Comparison of ENCODE assay signal across 1 cellular context in genomic region chr13:33229446-33230177, GRCh38.
A peak's percentile ranks its signal among the peaks of the same experiment; 100 is the strongest.
TF ChIP-seq lines count a peak whose summit lies in the region.

No MANE protein-coding gene starts in this region.

TF ChIP-seq in HepG2, 621 proteins besides CTCF, POLR2A, EP300 and RAD21 (continued from another document and continues in another):
- TF ChIP-seq, protein P1, sequence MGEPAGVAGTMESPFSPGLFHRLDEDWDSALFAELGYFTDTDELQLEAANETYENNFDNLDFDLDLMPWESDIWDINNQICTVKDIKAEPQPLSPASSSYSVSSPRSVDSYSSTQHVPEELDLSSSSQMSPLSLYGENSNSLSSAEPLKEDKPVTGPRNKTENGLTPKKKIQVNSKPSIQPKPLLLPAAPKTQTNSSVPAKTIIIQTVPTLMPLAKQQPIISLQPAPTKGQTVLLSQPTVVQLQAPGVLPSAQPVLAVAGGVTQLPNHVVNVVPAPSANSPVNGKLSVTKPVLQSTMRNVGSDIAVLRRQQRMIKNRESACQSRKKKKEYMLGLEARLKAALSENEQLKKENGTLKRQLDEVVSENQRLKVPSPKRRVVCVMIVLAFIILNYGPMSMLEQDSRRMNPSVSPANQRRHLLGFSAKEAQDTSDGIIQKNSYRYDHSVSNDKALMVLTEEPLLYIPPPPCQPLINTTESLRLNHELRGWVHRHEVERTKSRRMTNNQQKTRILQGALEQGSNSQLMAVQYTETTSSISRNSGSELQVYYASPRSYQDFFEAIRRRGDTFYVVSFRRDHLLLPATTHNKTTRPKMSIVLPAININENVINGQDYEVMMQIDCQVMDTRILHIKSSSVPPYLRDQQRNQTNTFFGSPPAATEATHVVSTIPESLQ (CRISPR knock-in tag; conservative IDR thresholded peaks at IDR 0.05): no peak
- TF ChIP-seq HOXA9 (CRISPR knock-in tag; IDR thresholded peaks at IDR 0.05; ENCODE audit: borderline replicate concordance) (no peak; the same call in 1 of the 2 replicates), DDIT3 (CRISPR knock-in tag; IDR thresholded peaks at IDR 0.05) (no peak), ZBTB40 (IDR thresholded peaks at IDR 0.05) (no peak), ZBTB40 (CRISPR knock-in tag; IDR thresholded peaks at IDR 0.05) (no peak), NR2C2 (CRISPR knock-in tag; IDR thresholded peaks at IDR 0.05; ENCODE audit: borderline replicate concordance) (no peak; the same call in 1 of the 2 replicates), ZNF543 (CRISPR knock-in tag; IDR thresholded peaks at IDR 0.05) (peak; percentile 65; the same call in 1 of the 2 replicates), HES4 (CRISPR knock-in tag; IDR thresholded peaks at IDR 0.05; ENCODE audit: borderline replicate concordance) (no peak), ZNF737 (CRISPR knock-in tag; IDR thresholded peaks at IDR 0.05; ENCODE audit: borderline replicate concordance) (no peak), AGO2 (optimal IDR thresholded peaks at IDR 0.05; ENCODE audit: low read depth, low read length) (no peak), HOXA7 (CRISPR knock-in tag; IDR thresholded peaks at IDR 0.05) (no peak), ZNF333 (CRISPR knock-in tag; IDR thresholded peaks at IDR 0.05; ENCODE audit: borderline replicate concordance) (no peak), NCOR1 (IDR thresholded peaks at IDR 0.05; ENCODE audit: borderline replicate concordance, low read length) (no peak), KLF13 (CRISPR knock-in tag; IDR thresholded peaks at IDR 0.05) (no peak), ISL2 (CRISPR knock-in tag; IDR thresholded peaks at IDR 0.05) (peak; percentile 84; the same call in 1 of the 2 replicates), FOSL2 (CRISPR knock-in tag; IDR thresholded peaks at IDR 0.05) (peak; percentile 67), RBAK (CRISPR knock-in tag; IDR thresholded peaks at IDR 0.05) (no peak), SETDB1 (CRISPR knock-in tag; IDR thresholded peaks at IDR 0.05; ENCODE audit: borderline replicate concordance) (no peak), IKZF1 (IDR thresholded peaks at IDR 0.05) (no peak), ARNT2 (CRISPR knock-in tag; IDR thresholded peaks at IDR 0.05; ENCODE audit: low read depth) (no peak), ZIK1 (CRISPR knock-in tag; IDR thresholded peaks at IDR 0.05; ENCODE audit: borderline replicate concordance, low read depth) (no peak), ZNF441 (CRISPR knock-in tag; IDR thresholded peaks at IDR 0.05; ENCODE audit: borderline replicate concordance) (no peak), TEAD2 (CRISPR knock-in tag; IDR thresholded peaks at IDR 0.05) (0 out of 2 replicates have a peak, but pooled peaks have one; percentile 3), CCDC6 (CRISPR knock-in tag; IDR thresholded peaks at IDR 0.05) (peak; percentile 28; the same call in 1 of the 2 replicates)
- TF ChIP-seq, protein P2, sequence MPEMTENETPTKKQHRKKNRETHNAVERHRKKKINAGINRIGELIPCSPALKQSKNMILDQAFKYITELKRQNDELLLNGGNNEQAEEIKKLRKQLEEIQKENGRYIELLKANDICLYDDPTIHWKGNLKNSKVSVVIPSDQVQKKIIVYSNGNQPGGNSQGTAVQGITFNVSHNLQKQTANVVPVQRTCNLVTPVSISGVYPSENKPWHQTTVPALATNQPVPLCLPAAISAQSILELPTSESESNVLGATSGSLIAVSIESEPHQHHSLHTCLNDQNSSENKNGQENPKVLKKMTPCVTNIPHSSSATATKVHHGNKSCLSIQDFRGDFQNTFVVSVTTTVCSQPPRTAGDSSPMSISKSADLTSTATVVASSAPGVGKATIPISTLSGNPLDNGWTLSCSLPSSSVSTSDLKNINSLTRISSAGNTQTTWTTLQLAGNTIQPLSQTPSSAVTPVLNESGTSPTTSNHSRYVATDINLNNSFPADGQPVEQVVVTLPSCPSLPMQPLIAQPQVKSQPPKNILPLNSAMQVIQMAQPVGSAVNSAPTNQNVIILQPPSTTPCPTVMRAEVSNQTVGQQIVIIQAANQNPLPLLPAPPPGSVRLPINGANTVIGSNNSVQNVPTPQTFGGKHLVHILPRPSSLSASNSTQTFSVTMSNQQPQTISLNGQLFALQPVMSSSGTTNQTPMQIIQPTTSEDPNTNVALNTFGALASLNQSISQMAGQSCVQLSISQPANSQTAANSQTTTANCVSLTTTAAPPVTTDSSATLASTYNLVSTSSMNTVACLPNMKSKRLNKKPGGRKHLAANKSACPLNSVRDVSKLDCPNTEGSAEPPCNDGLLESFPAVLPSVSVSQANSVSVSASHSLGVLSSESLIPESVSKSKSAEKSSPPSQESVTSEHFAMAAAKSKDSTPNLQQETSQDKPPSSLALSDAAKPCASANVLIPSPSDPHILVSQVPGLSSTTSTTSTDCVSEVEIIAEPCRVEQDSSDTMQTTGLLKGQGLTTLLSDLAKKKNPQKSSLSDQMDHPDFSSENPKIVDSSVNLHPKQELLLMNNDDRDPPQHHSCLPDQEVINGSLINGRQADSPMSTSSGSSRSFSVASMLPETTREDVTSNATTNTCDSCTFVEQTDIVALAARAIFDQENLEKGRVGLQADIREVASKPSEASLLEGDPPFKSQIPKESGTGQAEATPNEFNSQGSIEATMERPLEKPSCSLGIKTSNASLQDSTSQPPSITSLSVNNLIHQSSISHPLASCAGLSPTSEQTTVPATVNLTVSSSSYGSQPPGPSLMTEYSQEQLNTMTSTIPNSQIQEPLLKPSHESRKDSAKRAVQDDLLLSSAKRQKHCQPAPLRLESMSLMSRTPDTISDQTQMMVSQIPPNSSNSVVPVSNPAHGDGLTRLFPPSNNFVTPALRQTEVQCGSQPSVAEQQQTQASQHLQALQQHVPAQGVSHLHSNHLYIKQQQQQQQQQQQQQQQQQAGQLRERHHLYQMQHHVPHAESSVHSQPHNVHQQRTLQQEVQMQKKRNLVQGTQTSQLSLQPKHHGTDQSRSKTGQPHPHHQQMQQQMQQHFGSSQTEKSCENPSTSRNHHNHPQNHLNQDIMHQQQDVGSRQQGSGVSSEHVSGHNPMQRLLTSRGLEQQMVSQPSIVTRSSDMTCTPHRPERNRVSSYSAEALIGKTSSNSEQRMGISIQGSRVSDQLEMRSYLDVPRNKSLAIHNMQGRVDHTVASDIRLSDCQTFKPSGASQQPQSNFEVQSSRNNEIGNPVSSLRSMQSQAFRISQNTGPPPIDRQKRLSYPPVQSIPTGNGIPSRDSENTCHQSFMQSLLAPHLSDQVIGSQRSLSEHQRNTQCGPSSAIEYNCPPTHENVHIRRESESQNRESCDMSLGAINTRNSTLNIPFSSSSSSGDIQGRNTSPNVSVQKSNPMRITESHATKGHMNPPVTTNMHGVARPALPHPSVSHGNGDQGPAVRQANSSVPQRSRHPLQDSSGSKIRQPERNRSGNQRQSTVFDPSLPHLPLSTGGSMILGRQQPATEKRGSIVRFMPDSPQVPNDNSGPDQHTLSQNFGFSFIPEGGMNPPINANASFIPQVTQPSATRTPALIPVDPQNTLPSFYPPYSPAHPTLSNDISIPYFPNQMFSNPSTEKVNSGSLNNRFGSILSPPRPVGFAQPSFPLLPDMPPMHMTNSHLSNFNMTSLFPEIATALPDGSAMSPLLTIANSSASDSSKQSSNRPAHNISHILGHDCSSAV (CRISPR knock-in tag; IDR thresholded peaks at IDR 0.05; ENCODE audit: borderline replicate concordance): no peak
- TF ChIP-seq, protein P3, sequence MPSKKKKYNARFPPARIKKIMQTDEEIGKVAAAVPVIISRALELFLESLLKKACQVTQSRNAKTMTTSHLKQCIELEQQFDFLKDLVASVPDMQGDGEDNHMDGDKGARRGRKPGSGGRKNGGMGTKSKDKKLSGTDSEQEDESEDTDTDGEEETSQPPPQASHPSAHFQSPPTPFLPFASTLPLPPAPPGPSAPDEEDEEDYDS (CRISPR knock-in tag; IDR thresholded peaks at IDR 0.05): peak; percentile 42; the same call in 1 of the 2 replicates
- TF ChIP-seq, protein P4, sequence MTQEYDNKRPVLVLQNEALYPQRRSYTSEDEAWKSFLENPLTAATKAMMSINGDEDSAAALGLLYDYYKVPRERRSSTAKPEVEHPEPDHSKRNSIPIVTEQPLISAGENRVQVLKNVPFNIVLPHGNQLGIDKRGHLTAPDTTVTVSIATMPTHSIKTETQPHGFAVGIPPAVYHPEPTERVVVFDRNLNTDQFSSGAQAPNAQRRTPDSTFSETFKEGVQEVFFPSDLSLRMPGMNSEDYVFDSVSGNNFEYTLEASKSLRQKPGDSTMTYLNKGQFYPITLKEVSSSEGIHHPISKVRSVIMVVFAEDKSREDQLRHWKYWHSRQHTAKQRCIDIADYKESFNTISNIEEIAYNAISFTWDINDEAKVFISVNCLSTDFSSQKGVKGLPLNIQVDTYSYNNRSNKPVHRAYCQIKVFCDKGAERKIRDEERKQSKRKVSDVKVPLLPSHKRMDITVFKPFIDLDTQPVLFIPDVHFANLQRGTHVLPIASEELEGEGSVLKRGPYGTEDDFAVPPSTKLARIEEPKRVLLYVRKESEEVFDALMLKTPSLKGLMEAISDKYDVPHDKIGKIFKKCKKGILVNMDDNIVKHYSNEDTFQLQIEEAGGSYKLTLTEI (CRISPR knock-in tag; conservative IDR thresholded peaks at IDR 0.05): no peak
- TF ChIP-seq, protein P5, sequence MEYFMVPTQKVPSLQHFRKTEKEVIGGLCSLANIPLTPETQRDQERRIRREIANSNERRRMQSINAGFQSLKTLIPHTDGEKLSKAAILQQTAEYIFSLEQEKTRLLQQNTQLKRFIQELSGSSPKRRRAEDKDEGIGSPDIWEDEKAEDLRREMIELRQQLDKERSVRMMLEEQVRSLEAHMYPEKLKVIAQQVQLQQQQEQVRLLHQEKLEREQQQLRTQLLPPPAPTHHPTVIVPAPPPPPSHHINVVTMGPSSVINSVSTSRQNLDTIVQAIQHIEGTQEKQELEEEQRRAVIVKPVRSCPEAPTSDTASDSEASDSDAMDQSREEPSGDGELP (IDR thresholded peaks at IDR 0.05; ENCODE audit: borderline replicate concordance, low read depth): peak; percentile 47; the same call in 1 of the 2 replicates
